Comparison of ENCODE assay signal across 1 cellular context in genomic region chr10:19488592-19489280, GRCh38.
TF ChIP-seq lines count a peak whose summit lies in the region.

No MANE protein-coding gene starts in this region.

TF ChIP-seq in HepG2, 621 proteins besides CTCF, POLR2A, EP300 and RAD21 (continued from another document):
- TF ChIP-seq, protein P1, sequence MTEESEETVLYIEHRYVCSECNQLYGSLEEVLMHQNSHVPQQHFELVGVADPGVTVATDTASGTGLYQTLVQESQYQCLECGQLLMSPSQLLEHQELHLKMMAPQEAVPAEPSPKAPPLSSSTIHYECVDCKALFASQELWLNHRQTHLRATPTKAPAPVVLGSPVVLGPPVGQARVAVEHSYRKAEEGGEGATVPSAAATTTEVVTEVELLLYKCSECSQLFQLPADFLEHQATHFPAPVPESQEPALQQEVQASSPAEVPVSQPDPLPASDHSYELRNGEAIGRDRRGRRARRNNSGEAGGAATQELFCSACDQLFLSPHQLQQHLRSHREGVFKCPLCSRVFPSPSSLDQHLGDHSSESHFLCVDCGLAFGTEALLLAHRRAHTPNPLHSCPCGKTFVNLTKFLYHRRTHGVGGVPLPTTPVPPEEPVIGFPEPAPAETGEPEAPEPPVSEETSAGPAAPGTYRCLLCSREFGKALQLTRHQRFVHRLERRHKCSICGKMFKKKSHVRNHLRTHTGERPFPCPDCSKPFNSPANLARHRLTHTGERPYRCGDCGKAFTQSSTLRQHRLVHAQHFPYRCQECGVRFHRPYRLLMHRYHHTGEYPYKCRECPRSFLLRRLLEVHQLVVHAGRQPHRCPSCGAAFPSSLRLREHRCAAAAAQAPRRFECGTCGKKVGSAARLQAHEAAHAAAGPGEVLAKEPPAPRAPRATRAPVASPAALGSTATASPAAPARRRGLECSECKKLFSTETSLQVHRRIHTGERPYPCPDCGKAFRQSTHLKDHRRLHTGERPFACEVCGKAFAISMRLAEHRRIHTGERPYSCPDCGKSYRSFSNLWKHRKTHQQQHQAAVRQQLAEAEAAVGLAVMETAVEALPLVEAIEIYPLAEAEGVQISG (CRISPR knock-in tag; IDR thresholded peaks at IDR 0.05), result 0 out of 2 replicates have a peak, but pooled peaks have one; percentile 24
- TF ChIP-seq ZNF253 (CRISPR knock-in tag; IDR thresholded peaks at IDR 0.05; ENCODE audit: borderline replicate concordance) (no peak), JDP2 (CRISPR knock-in tag; IDR thresholded peaks at IDR 0.05; ENCODE audit: borderline replicate concordance) (no peak)
- TF ChIP-seq, protein P2, sequence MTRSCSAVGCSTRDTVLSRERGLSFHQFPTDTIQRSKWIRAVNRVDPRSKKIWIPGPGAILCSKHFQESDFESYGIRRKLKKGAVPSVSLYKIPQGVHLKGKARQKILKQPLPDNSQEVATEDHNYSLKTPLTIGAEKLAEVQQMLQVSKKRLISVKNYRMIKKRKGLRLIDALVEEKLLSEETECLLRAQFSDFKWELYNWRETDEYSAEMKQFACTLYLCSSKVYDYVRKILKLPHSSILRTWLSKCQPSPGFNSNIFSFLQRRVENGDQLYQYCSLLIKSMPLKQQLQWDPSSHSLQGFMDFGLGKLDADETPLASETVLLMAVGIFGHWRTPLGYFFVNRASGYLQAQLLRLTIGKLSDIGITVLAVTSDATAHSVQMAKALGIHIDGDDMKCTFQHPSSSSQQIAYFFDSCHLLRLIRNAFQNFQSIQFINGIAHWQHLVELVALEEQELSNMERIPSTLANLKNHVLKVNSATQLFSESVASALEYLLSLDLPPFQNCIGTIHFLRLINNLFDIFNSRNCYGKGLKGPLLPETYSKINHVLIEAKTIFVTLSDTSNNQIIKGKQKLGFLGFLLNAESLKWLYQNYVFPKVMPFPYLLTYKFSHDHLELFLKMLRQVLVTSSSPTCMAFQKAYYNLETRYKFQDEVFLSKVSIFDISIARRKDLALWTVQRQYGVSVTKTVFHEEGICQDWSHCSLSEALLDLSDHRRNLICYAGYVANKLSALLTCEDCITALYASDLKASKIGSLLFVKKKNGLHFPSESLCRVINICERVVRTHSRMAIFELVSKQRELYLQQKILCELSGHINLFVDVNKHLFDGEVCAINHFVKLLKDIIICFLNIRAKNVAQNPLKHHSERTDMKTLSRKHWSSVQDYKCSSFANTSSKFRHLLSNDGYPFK (CRISPR knock-in tag; IDR thresholded peaks at IDR 0.05; ENCODE audit: borderline replicate concordance), result no peak
